ENCODE assay signal across 8 cellular contexts in genomic region chr1:40690919-40691537, GRCh38. TPM values are rescaled to one million over a fixed set of nuclear protein-coding genes. Genes with fewer than 3 reads are reported as not detected.
DNase-seq lines count a peak whose midpoint lies in the region; ATAC-seq, FAIRE-seq and TF ChIP-seq lines count a peak whose summit lies in the region.

No MANE protein-coding gene starts in this region.

- no peak overlapping the region for H2BK120ac ChIP-seq in H9 (ENCODE audit: low read depth, low read length, poor library complexity, severe bottlenecking)

- intact Hi-C loops in activated CD4-positive, alpha-beta memory T cell treated with anti-CD3 and anti-CD28 coated beads for 36 hours (cut with micrococcal nuclease) = loop anchor here (1.0 to 10.0 kb wide), 7 partner anchors 18 to 429 kb away; partner anchors contain the start of genes CTPS1, ZFP69B and ZNF684

- H3K56ac ChIP-seq in H9 (ENCODE audit: insufficient read length, low read depth, low read length) = no peak overlapping the region

- H2AFZ ChIP-seq in H9 (ENCODE audit: low read length) (no peak overlapping the region), hepatocyte (peak overlapping the region; percentile 72)

- no peak overlapping the region for H3K23ac ChIP-seq in H9 (ENCODE audit: insufficient read length, low read depth, low read length)

- no peak overlapping the region for H3K4ac ChIP-seq in H9 (ENCODE audit: low read depth, low read length)

- H4K5ac ChIP-seq in H9 (ENCODE audit: insufficient read length, low read depth, low read length) = no peak overlapping the region

- peaks cover 12 to 28% (median 15%) of the 10 kb centered on the region in 3 experiments; a peak in 6 of 7 replicates for H3K36me3 Mint-ChIP-seq in H9 (ENCODE audit: insufficient read depth in 1 of 3, low read depth in 3 of 3)
- H3K36me3 Mint-ChIP-seq in activated CD4-positive, alpha-beta memory T cell treated with anti-CD3 and anti-CD28 coated beads for 36 hours = peaks cover 16% of the 10 kb centered on the region

- CTCF ChIA-PET in activated CD4-positive, alpha-beta memory T cell treated with anti-CD3 and anti-CD28 coated beads for 36 hours (lab: Charles Lee) = interaction anchor here (0.9 to 3.7 kb wide), 11 partner anchors 10 to 258 kb away, joined by 3 to 34 read pairs (median 4); partner anchors contain the start of gene ZNF684

- no CpG with 5 or more reads among the region's 17 CpGs for WGBS in H9 (ENCODE audit: extremely low coverage, insufficient read length, low lambda C conversion rate)
- 14% methylated on average over 17 of the region's 17 CpGs for whole genome bisulfite sequencing in hepatocyte (ENCODE audit: low lambda C conversion rate, missing lambda C conversion rate)
- WGBS in small intestine, 3 donors = 15 to 23% (median 19%) methylated on average over 17 of the region's 17 CpGs

- no peak overlapping the region for H3K14ac ChIP-seq in H9 (ENCODE audit: insufficient read depth, low read length)

- H3K4me3 ChIP-seq in hepatocyte (peak overlapping the region; percentile 12), small intestine (ENCODE audit: low read depth in 1 of 2, low read length in 2 of 2) (peak overlapping the region; percentile 30 to 63)

- peak overlapping the region; percentile 93 for H3K4me2 ChIP-seq in H9 (ENCODE audit: insufficient read depth, insufficient read length, low read length)
- H3K4me2 ChIP-seq in hepatocyte = peak overlapping the region; percentile 77

- H3K4me1 ChIP-seq in H9 (ENCODE audit: insufficient read depth, low read length) (peaks cover 2% of the 10 kb centered on the region; the same call in 1 of the 2 replicates), hepatocyte (ENCODE audit: insufficient read depth) (peaks cover 18% of the 10 kb centered on the region), small intestine (ENCODE audit: control insufficient read depth in 2 of 2, insufficient read depth in 1 of 2, low read depth in 1 of 2, low read length in 1 of 2) (peaks cover 8 to 11% of the 10 kb centered on the region in 2 donors)

- H3K9ac ChIP-seq in H9 (ENCODE audit: extremely low read depth, insufficient read length, low read length) = peak overlapping the region; percentile 76

- no peak overlapping the region for H2BK12ac ChIP-seq in H9 (ENCODE audit: insufficient read length, low read depth, low read length)

- no peaks in the 10 kb centered on the region for H4K20me1 ChIP-seq in H9 (ENCODE audit: control insufficient read depth, insufficient read depth, insufficient read length)
- H4K20me1 ChIP-seq in hepatocyte (ENCODE audit: insufficient read depth, poor library complexity, severe bottlenecking) = peaks cover 9% of the 10 kb centered on the region

- H2BK5ac ChIP-seq in H9 (ENCODE audit: insufficient read length, low read length) = no peak overlapping the region

- H3K9me3 ChIP-seq in H9 (ENCODE audit: control insufficient read depth, low read depth, low read length) (no peaks in the 10 kb centered on the region), hepatocyte (ENCODE audit: low read depth) (no peaks in the 10 kb centered on the region), small intestine (ENCODE audit: control insufficient read depth, low read depth) (no peaks in the 10 kb centered on the region)

- POLR2A ChIA-PET in activated CD4-positive, alpha-beta memory T cell treated with anti-CD3 and anti-CD28 coated beads for 36 hours (lab: Charles Lee) = interaction anchor here (0.7 to 2.4 kb wide), 18 partner anchors 10 to 317 kb away, joined by 3 to 15 read pairs (median 4); partner anchors contain the start of genes CTPS1 and RIMS3

- peak overlapping the region; percentile 91 to 93 for H3K4me3 Mint-ChIP-seq in H9
- peak overlapping the region; percentile 90 for H3K4me3 Mint-ChIP-seq in activated CD4-positive, alpha-beta memory T cell treated with anti-CD3 and anti-CD28 coated beads for 36 hours

- H3K36me3 ChIP-seq in hepatocyte (replicated peaks; ENCODE audit: insufficient read depth, low read depth) (no peaks in the 10 kb centered on the region), small intestine (ENCODE audit: control insufficient read depth in 2 of 2, insufficient read depth in 2 of 2, low read length in 2 of 2) (no peaks in the 10 kb centered on the region)

- no peaks in the 10 kb centered on the region for H3K27me3 Mint-ChIP-seq in H9 (ENCODE audit: low read depth)
- H3K27me3 Mint-ChIP-seq in activated CD4-positive, alpha-beta memory T cell treated with anti-CD3 and anti-CD28 coated beads for 36 hours = no peaks in the 10 kb centered on the region

- H3K79me2 ChIP-seq in H9 (ENCODE audit: insufficient read depth, low read length) = peaks cover 36% of the 10 kb centered on the region; the same call in 1 of the 2 replicates
- H3K79me2 ChIP-seq in hepatocyte = peaks cover 68% of the 10 kb centered on the region

- H3K18ac ChIP-seq in H9 (ENCODE audit: insufficient read length, low read depth, low read length) = no peak overlapping the region

- no peak overlapping the region for H4K91ac ChIP-seq in H9 (ENCODE audit: insufficient read length, low read depth, low read length)

- H2BK20ac ChIP-seq in H9 (ENCODE audit: low read depth, low read length, poor library complexity, severe bottlenecking) = no peak overlapping the region

- no peaks in the 10 kb centered on the region for H3K79me1 ChIP-seq in H9 (ENCODE audit: insufficient read depth, low read depth, low read length, poor library complexity, severe bottlenecking)

- H3K27ac Mint-ChIP-seq in H9 = peak overlapping the region; percentile 94 to 100 (median 97)
- peak overlapping the region; percentile 90 for H3K27ac Mint-ChIP-seq in activated CD4-positive, alpha-beta memory T cell treated with anti-CD3 and anti-CD28 coated beads for 36 hours

- H2BK15ac ChIP-seq in H9 (ENCODE audit: low read depth, low read length) = no peak overlapping the region

- no peak overlapping the region for H3K27ac ChIP-seq in H9 (ENCODE audit: insufficient read length, low read depth, low read length)
- H3K27ac ChIP-seq in hepatocyte = peak overlapping the region; percentile 99
- peak overlapping the region; percentile 88 to 96 for H3K27ac ChIP-seq in small intestine (ENCODE audit: low read depth in 1 of 2, low read length in 1 of 2)

- no peak for FAIRE-seq in small intestine (lab: Jason Lieb, UNC)

- DNase-seq in H9 (no peak), hepatocyte (ENCODE audit: low spot score) (no peak), small intestine (peak; percentile 5), globus pallidus (ENCODE audit: low spot score) (no peak), NCI-H446 (lab: John Stamatoyannopoulos, UW) (no peak)
- DNase-seq in activated CD4-positive, alpha-beta memory T cell treated with anti-CD3 and anti-CD28 coated beads for 36 hours = no peak

- TF ChIP-seq CTCF in H9 (conservative IDR thresholded peaks at IDR 0.05) (no peak), hepatocyte (IDR thresholded peaks at IDR 0.05; ENCODE audit: poor library complexity) (no peak)

- H3K23me2 ChIP-seq in H9 (ENCODE audit: insufficient read length, low read depth, low read length, poor library complexity, severe bottlenecking) = peaks cover 5% of the 10 kb centered on the region

- H4K8ac ChIP-seq in H9 (replicated peaks; ENCODE audit: insufficient read length, low read depth, low read length) = no peak overlapping the region

- H2AK5ac ChIP-seq in H9 (ENCODE audit: insufficient read length, low read length) = no peak overlapping the region

- no peaks in the 10 kb centered on the region; a peak in 2 of 5 replicates for H3K9me3 Mint-ChIP-seq in H9
- H3K9me3 Mint-ChIP-seq in activated CD4-positive, alpha-beta memory T cell treated with anti-CD3 and anti-CD28 coated beads for 36 hours = no peaks in the 10 kb centered on the region

- ATAC-seq in GM21423 (IDR thresholded peaks at IDR 0.05; ENCODE audit: unreplicated experiment) = no peak
- ATAC-seq in HG02973 (IDR thresholded peaks at IDR 0.05; ENCODE audit: unreplicated experiment) = no peak

- no peak overlapping the region for H3T11ph ChIP-seq in H9 (ENCODE audit: low read length)

- peaks cover 40 to 41% of the 10 kb centered on the region in 2 experiments for H3K4me1 Mint-ChIP-seq in H9
- peaks cover 52% of the 10 kb centered on the region for H3K4me1 Mint-ChIP-seq in activated CD4-positive, alpha-beta memory T cell treated with anti-CD3 and anti-CD28 coated beads for 36 hours (ENCODE audit: low read depth)

- H3K27me3 ChIP-seq in H9 (ENCODE audit: insufficient read depth, low read length) (no peaks in the 10 kb centered on the region), hepatocyte (no peaks in the 10 kb centered on the region), small intestine (ENCODE audit: control insufficient read depth in 2 of 2, insufficient read depth in 2 of 2, low read length in 2 of 2) (no peaks in the 10 kb centered on the region)

- H3K9me2 ChIP-seq in hepatocyte (replicated peaks; ENCODE audit: insufficient read depth) = no peaks in the 10 kb centered on the region

RNA-seq across cellular contexts. Expression of gene NFYC, which starts 0.5 kb away (rescaled TPM):
- total RNA-seq in H9 (2021) (54.1 and 54.7 TPM in 2 replicates), hepatocyte (38.6 and 44.1 TPM in 2 replicates)
- total RNA-seq in activated CD4-positive, alpha-beta memory T cell treated with anti-CD3 and anti-CD28 coated beads for 36 hours = 10 to 100 TPM; 52.6 to 61.7 TPM
- polyA plus RNA-seq in hepatocyte (52.5 and 54.8 TPM in 2 replicates), small intestine (10 to 100 TPM; 35.7 to 49.2 (median 35.9) TPM)

RNA-seq across cellular contexts. Expression of gene RIMS3, which starts 25.5 kb away (rescaled TPM):
- total RNA-seq in H9 (2021) (13.7 and 14.2 TPM in 2 replicates), hepatocyte (1.0 and 1.6 TPM in 2 replicates)
- total RNA-seq in activated CD4-positive, alpha-beta memory T cell treated with anti-CD3 and anti-CD28 coated beads for 36 hours = 1 to 10 TPM; 3.7 to 4.0 TPM
- polyA plus RNA-seq in hepatocyte (0.32 and 1.4 TPM in 2 replicates), small intestine (1 to 10 TPM in 1 of 3 donors, under 1 TPM in 1, not detected in 1; under 0.01 to 3.4 TPM)
